In genomic region chr11:45904309-45904915, GRCh38 we compare ENCODE assay signal across 27 cellular contexts. TPM values are rescaled to one million over a fixed set of nuclear protein-coding genes. Genes with fewer than 3 reads are reported as not detected.
DNase-seq lines count a peak whose midpoint lies in the region; ATAC-seq and TF ChIP-seq lines count a peak whose summit lies in the region.
"Had no signal": no experiment of that assay in that cellular context is flagged by ENCODE, and none has a peak within 500 bp of the region (broad histone marks: within the 10 kb centered on the region; RNA-seq: fewer than 3 reads in every experiment).

No MANE protein-coding gene starts in this region.

- no peaks in the 10 kb centered on the region for H3K9me3 ChIP-seq in upper lobe of left lung
- H3K9me3 ChIP-seq: BLaER1 treated with 17β-estradiol and CSF1 and Interleukin-3, amounts not matched to agents 10 nM and 100 nM; SK-N-SH had no signal

- TF ChIP-seq CTCF in upper lobe of left lung (IDR thresholded peaks at IDR 0.05), result no peak

- H3K27me3 ChIP-seq in upper lobe of left lung, result no peaks in the 10 kb centered on the region

- ATAC-seq in Right ventricle myocardium inferior (no peak), Right ventricle myocardium superior (ENCODE audit: poor library complexity) (no peak), left colon (peak; percentile 33), HG03442 (IDR thresholded peaks at IDR 0.05; ENCODE audit: unreplicated experiment) (no peak), HG02763 (IDR thresholded peaks at IDR 0.05; ENCODE audit: unreplicated experiment) (no peak), upper lobe of left lung (ENCODE audit: low FRiP score in 2 of 2) (no peak), HG02588 (IDR thresholded peaks at IDR 0.05; ENCODE audit: unreplicated experiment) (no peak)
- no peak for ATAC-seq in stimulated activated effector memory CD8-positive, alpha-beta T cell treated with anti-CD3 and anti-CD28 coated beads, Interleukin-12 subunit alpha, Interleukin-12 subunit beta, amount 100 ng/mL, for 72 hours
- ATAC-seq: CD8-positive, alpha-beta T cell had no signal

- H3K36me3 Mint-ChIP-seq in stimulated activated effector memory CD8-positive, alpha-beta T cell treated with anti-CD3 and anti-CD28 coated beads, Interleukin-12 subunit alpha, Interleukin-12 subunit beta, amount 100 ng/mL, for 72 hours, result peaks cover 15% of the 10 kb centered on the region
- H3K36me3 Mint-ChIP-seq: CD8-positive, alpha-beta T cell had no signal

- H3K4me3 ChIP-seq in upper lobe of left lung, result no peak overlapping the region
- H3K4me3 ChIP-seq: BLaER1 treated with 17β-estradiol and CSF1 and Interleukin-3, amounts not matched to agents 10 nM and 100 nM had no signal

- H3K36me3 ChIP-seq in upper lobe of left lung, result peaks cover 0 to 18% (median 7%) of the 10 kb centered on the region in 4 donors

- H3K27ac Mint-ChIP-seq in stimulated activated effector memory CD8-positive, alpha-beta T cell treated with anti-CD3 and anti-CD28 coated beads, Interleukin-12 subunit alpha, Interleukin-12 subunit beta, amount 100 ng/mL, for 72 hours, result peak overlapping the region; percentile 76
- H3K27ac Mint-ChIP-seq: CD8-positive, alpha-beta T cell had no signal

- intact Hi-C loops in Right ventricle myocardium inferior (cut with DNase I) (no loop called here), Right ventricle myocardium superior (cut with DNase I) (no loop called here), left colon (cut with DNase I, micrococcal nuclease) (no loop called here)

- TF ChIP-seq POLR2A in upper lobe of left lung (IDR thresholded peaks at IDR 0.05), result no peak

- TF ChIP-seq EP300 in upper lobe of left lung (IDR thresholded peaks at IDR 0.05), result no peak

- no peaks in the 10 kb centered on the region for H3K9me3 Mint-ChIP-seq in stimulated activated effector memory CD8-positive, alpha-beta T cell treated with anti-CD3 and anti-CD28 coated beads, Interleukin-12 subunit alpha, Interleukin-12 subunit beta, amount 100 ng/mL, for 72 hours
- H3K9me3 Mint-ChIP-seq: CD8-positive, alpha-beta T cell; IgD-negative memory B cell had no signal

- peaks cover 11 to 21% (median 14%) of the 10 kb centered on the region in 4 donors for H3K4me1 ChIP-seq in upper lobe of left lung

- H3K4me1 Mint-ChIP-seq in stimulated activated effector memory CD8-positive, alpha-beta T cell treated with anti-CD3 and anti-CD28 coated beads, Interleukin-12 subunit alpha, Interleukin-12 subunit beta, amount 100 ng/mL, for 72 hours, result peaks cover 26% of the 10 kb centered on the region

- WGBS in upper lobe of left lung, 2 donors, result 83 to 90% methylated on average over 13 to 15 of the region's 15 CpGs

- DNase-seq in Right ventricle myocardium inferior (ENCODE audit: missing footprints) (peak; percentile 13), Right ventricle myocardium superior (no peak), left colon (peak in 1 of 2 donors; percentile 30), upper lobe of left lung (no peak)
- DNase-seq in stimulated activated effector memory CD8-positive, alpha-beta T cell treated with anti-CD3 and anti-CD28 coated beads, Interleukin-12 subunit alpha, Interleukin-12 subunit beta, amount 100 ng/mL, for 72 hours (ENCODE audit: low spot score in 2 of 2), result no peak
- DNase-seq: 8988T; Calu3; CD8-positive, alpha-beta T cell; DMS53; GDM1; GOT3; HCEC 1CT; Karpas-422; NCI-H1417; NCI-H1694 treated with DMSO at 0.1 percent for 48 hours; NCI-H2081 treated with DMSO at 0.1 percent for 48 hours; NCI-H2171 treated with DMSO at 0.1 percent for 48 hours; NCI-H524 treated with DMSO at 0.1 percent for 48 hours; OCI-M1; SIG-M5; SK-N-SH had no signal

- no peak overlapping the region for H3K27ac ChIP-seq in upper lobe of left lung
- H3K27ac ChIP-seq: BLaER1 treated with 17β-estradiol and CSF1 and Interleukin-3, amounts not matched to agents 10 nM and 100 nM had no signal

- no peak overlapping the region for H3K4me3 Mint-ChIP-seq in stimulated activated effector memory CD8-positive, alpha-beta T cell treated with anti-CD3 and anti-CD28 coated beads, Interleukin-12 subunit alpha, Interleukin-12 subunit beta, amount 100 ng/mL, for 72 hours
- H3K4me3 Mint-ChIP-seq: CD8-positive, alpha-beta T cell had no signal

RNA-seq across cellular contexts. Expression of gene FREY1, which starts 2.7 kb away (rescaled TPM):
- not detected for total RNA-seq in Right ventricle myocardium inferior
- not detected for total RNA-seq in Right ventricle myocardium superior
- total RNA-seq in left colon, result 1 to 10 TPM in 1 of 2 donors, under 1 TPM in 1; 0.61 to 1.3 TPM
- 1 to 10 TPM in 3 of 6 donors, under 1 TPM in 1, not detected in 2; 0.60 to 3.2 (median 1.7) TPM for total RNA-seq in upper lobe of left lung
- total RNA-seq: RPMI7951 had no signal

RNA-seq across cellular contexts. Expression of gene PEX16, which starts 13.3 kb away (rescaled TPM):
- total RNA-seq in Right ventricle myocardium inferior, result 10.4 TPM
- total RNA-seq in Right ventricle myocardium superior, result 8.5 TPM
- total RNA-seq in left colon, result 10 to 100 TPM; 39.6 to 42.9 TPM
- 10 to 100 TPM; 22.9 to 43.0 (median 32.6) TPM for total RNA-seq in upper lobe of left lung

RNA-seq across cellular contexts. Expression of gene LARGE2, which starts 18.0 kb away (rescaled TPM):
- total RNA-seq in Right ventricle myocardium inferior (not detected), Right ventricle myocardium superior (not detected), left colon (1 to 10 TPM; 1.1 to 4.2 TPM), upper lobe of left lung (10 to 100 TPM in 1 of 6 donors, 1 to 10 TPM in 5; 4.3 to 10.6 (median 7.1) TPM)

RNA-seq across cellular contexts. Expression of gene MAPK8IP1, which starts 19.0 kb away (rescaled TPM):
- total RNA-seq in Right ventricle myocardium inferior (5.9 TPM), Right ventricle myocardium superior (4.5 TPM), left colon (1 to 10 TPM; 1.7 to 4.0 TPM), upper lobe of left lung (10 to 100 TPM in 1 of 6 donors, 1 to 10 TPM in 5; 2.1 to 16.0 (median 8.7) TPM)

RNA-seq across cellular contexts. Expression of gene CRY2, which starts 57.1 kb away (rescaled TPM):
- total RNA-seq in Right ventricle myocardium inferior (69.8 TPM), Right ventricle myocardium superior (68.3 TPM), left colon (10 to 100 TPM; 25.6 to 31.3 TPM), upper lobe of left lung (100 to 1,000 TPM in 1 of 6 donors, 10 to 100 TPM in 5; 51.1 to 103 (median 63.2) TPM)
